In the genomic region with DNA sequence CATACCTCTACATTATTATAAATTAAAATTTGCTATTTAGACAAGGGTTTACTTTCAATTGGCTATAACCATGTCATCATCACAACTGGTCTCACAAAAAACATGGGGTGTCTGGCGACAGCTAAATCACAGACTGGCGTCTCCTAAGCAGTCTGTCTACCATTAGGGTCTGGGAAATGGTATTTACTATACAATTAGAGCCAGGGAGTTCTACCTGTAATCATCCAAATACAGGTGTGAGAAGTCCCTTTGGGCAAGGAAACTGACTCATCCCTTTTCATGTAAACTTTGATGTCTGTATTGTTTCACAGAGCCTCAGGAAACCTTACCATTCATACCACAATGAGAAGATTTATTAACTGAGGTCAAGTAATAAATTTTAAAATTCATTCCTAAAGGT, we compare ENCODE assay signal across 23 cellular contexts.
DNase-seq lines count a peak whose midpoint lies in the region; ATAC-seq, FAIRE-seq and TF ChIP-seq lines count a peak whose summit lies in the region.
"Had no signal": no experiment of that assay in that cellular context is flagged by ENCODE, and none has a peak within 500 bp of the region (broad histone marks: within the 10 kb centered on the region; RNA-seq: fewer than 3 reads in every experiment).

No MANE protein-coding gene starts in this region.

- dilution Hi-C loops in endothelial cell of umbilical vein (cut with MboI; ENCODE audit: extremely low pct_ligation_motif_present, low sequenced_read_pairs) = no loop called here

- no peak overlapping the region for H3K9ac ChIP-seq in endothelial cell of umbilical vein (replicated peaks; ENCODE audit: extremely low read depth, insufficient read depth, low read length)

- POLR2A ChIA-PET in endothelial cell of umbilical vein (lab: Charles Lee) = no interaction called here

- H3K27me3 Mint-ChIP-seq in Calu3 (ENCODE audit: unreplicated experiment) = no peaks in the 10 kb centered on the region
- H3K27me3 Mint-ChIP-seq: central memory CD8-positive, alpha-beta T cell; stimulated activated memory B cell treated with anti-CD40 and anti-IgM and Interleukin-4, amounts not matched to agents 10 μg/mL and 1 μg/mL and 100 μg/mL, for 72 hours had no signal

- H3K4me3 Mint-ChIP-seq in Calu3 (ENCODE audit: low read depth, unreplicated experiment) = no peak overlapping the region
- H3K4me3 Mint-ChIP-seq: central memory CD8-positive, alpha-beta T cell; natural killer cell; stimulated activated memory B cell treated with anti-CD40 and anti-IgM and Interleukin-4, amounts not matched to agents 10 μg/mL and 1 μg/mL and 100 μg/mL, for 72 hours had no signal

- WGBS in lower leg skin, 2 donors = 91% methylated on average over 2 of the region's 2 CpGs

- intact Hi-C loops in Calu3 (cut with micrococcal nuclease; ENCODE audit: unreplicated experiment) (no loop called here), endothelial cell of umbilical vein (cut with micrococcal nuclease) (no loop called here), lower leg skin (cut with DNase I; ENCODE audit: low total_unique reads) (no loop called here)

- TF ChIP-seq CTCF in Calu3 (IDR thresholded peaks at IDR 0.05; ENCODE audit: unreplicated experiment) (no peak), endothelial cell of umbilical vein (IDR thresholded peaks at IDR 0.05; ENCODE audit: extremely low read depth in 1 of 2, insufficient read depth in 1 of 2, low read depth in 1 of 2, low read length in 2 of 2) (no peak), D721Med (IDR thresholded peaks at IDR 0.05; ENCODE audit: insufficient read depth, missing control alignments) (no peak), lower leg skin (IDR thresholded peaks at IDR 0.05) (no peak), osteoblast (IDR thresholded peaks at IDR 0.05; ENCODE audit: extremely low read depth, low read depth, low read length) (no peak)

- H3K79me2 ChIP-seq in endothelial cell of umbilical vein (ENCODE audit: control insufficient read depth, insufficient read depth, low read length) = no peaks in the 10 kb centered on the region
- H3K79me2 ChIP-seq in osteoblast (ENCODE audit: insufficient read depth, low read length) = no peaks in the 10 kb centered on the region

- DNase-seq in Calu3 (no peak), NCI-H1105 treated with DMSO at 0.1 percent for 48 hours (lab: John Stamatoyannopoulos, UW) (peak; percentile 97), NCI-H748 (lab: John Stamatoyannopoulos, UW; ENCODE audit: unreplicated experiment) (peak; percentile 95), endothelial cell of umbilical vein (ENCODE audit: low read depth, low spot score) (peak; percentile 34), D721Med (ENCODE audit: insufficient read length, low spot score) (no peak), lower leg skin (ENCODE audit: low spot score in 2 of 2) (no peak), osteoblast (ENCODE audit: insufficient read length, low spot score, missing footprints) (no peak)
- DNase-seq: activated CD4-positive, alpha-beta T cell treated with anti-CD3 and anti-CD28 coated beads for 4 hours; activated naive CD4-positive, alpha-beta T cell treated with anti-CD3 and anti-CD28 coated beads, Interleukin-2, amount 50 U/mL, for 16 hours; anterior cingulate cortex; DMS53; GOT3; Kasumi-1; kidney glomerular epithelial cell; natural killer cell; NCI-H510A; ovary; Right ventricle myocardium superior; T-helper 1 cell; testis had no signal

- H3K36me3 Mint-ChIP-seq in Calu3 (ENCODE audit: insufficient read depth, unreplicated experiment) = no peaks in the 10 kb centered on the region
- H3K36me3 Mint-ChIP-seq: natural killer cell had no signal

- H3K9me3 ChIP-seq in endothelial cell of umbilical vein (replicated peaks; ENCODE audit: control insufficient read depth, insufficient read depth, low read length) (no peaks in the 10 kb centered on the region), osteoblast (ENCODE audit: low read depth, low read length) (no peaks in the 10 kb centered on the region)
- H3K9me3 ChIP-seq: ovary, testis had no signal

- no peak for ATAC-seq in GM18498 (IDR thresholded peaks at IDR 0.05; ENCODE audit: unreplicated experiment)
- ATAC-seq: natural killer cell; stimulated activated memory B cell treated with anti-CD40 and anti-IgM and Interleukin-4, amounts not matched to agents 10 μg/mL and 1 μg/mL and 100 μg/mL, for 72 hours had no signal

- H4K20me1 ChIP-seq in endothelial cell of umbilical vein (replicated peaks; ENCODE audit: control insufficient read depth, extremely low read depth, insufficient read depth, low read length) (no peaks in the 10 kb centered on the region), osteoblast (ENCODE audit: insufficient read depth, low read length) (no peaks in the 10 kb centered on the region)

- no peaks in the 10 kb centered on the region for H3K9me3 Mint-ChIP-seq in Calu3 (ENCODE audit: low read depth, unreplicated experiment)
- H3K9me3 Mint-ChIP-seq: central memory CD8-positive, alpha-beta T cell; natural killer cell; stimulated activated memory B cell treated with anti-CD40 and anti-IgM and Interleukin-4, amounts not matched to agents 10 μg/mL and 1 μg/mL and 100 μg/mL, for 72 hours had no signal

- H3K27me3 ChIP-seq in endothelial cell of umbilical vein (ENCODE audit: control insufficient read depth in 2 of 2, insufficient read depth in 2 of 2, low read length in 2 of 2) (no peaks in the 10 kb centered on the region), osteoblast (ENCODE audit: insufficient read depth, low read length) (no peaks in the 10 kb centered on the region)
- H3K27me3 ChIP-seq: ovary, testis had no signal

- H2AFZ ChIP-seq in endothelial cell of umbilical vein (ENCODE audit: low read depth, low read length) = no peak overlapping the region
- no peak overlapping the region for H2AFZ ChIP-seq in osteoblast (ENCODE audit: low read length)

- no peak overlapping the region for H3K4me2 ChIP-seq in endothelial cell of umbilical vein (ENCODE audit: insufficient read depth, low read length)
- H3K4me2 ChIP-seq in osteoblast (ENCODE audit: insufficient read depth, low read length) = no peak overlapping the region

- no TSS peak for BruUV-seq in Calu3 (replicated peaks; lab: Mats Ljungman, UMichigan)
- no TSS peak for BruUV-seq in endothelial cell of umbilical vein (replicated peaks; lab: Mats Ljungman, UMichigan)

- H3K4me3 ChIP-seq in endothelial cell of umbilical vein (replicated peaks in 1 of 3; ENCODE audit: insufficient read depth in 1 of 3, low read depth in 1 of 3, low read length in 3 of 3) (no peak overlapping the region), lower leg skin (ENCODE audit: low read depth, poor library complexity, severe bottlenecking) (no peak overlapping the region), osteoblast (ENCODE audit: insufficient read depth, low read length) (no peak overlapping the region)
- H3K4me3 ChIP-seq: ovary, testis had no signal

- no peak overlapping the region for H3K27ac ChIP-seq in endothelial cell of umbilical vein (ENCODE audit: insufficient read depth, low read depth, low read length)
- no peak overlapping the region for H3K27ac ChIP-seq in osteoblast (ENCODE audit: low read depth, low read length)
- H3K27ac ChIP-seq: ovary, testis had no signal

- no peaks in the 10 kb centered on the region for H3K36me3 ChIP-seq in endothelial cell of umbilical vein (ENCODE audit: control insufficient read depth in 2 of 2, extremely low read depth in 1 of 2, insufficient read depth in 2 of 2, low read length in 2 of 2)
- H3K36me3 ChIP-seq in osteoblast (ENCODE audit: insufficient read depth, low read length) = no peaks in the 10 kb centered on the region
- H3K36me3 ChIP-seq: ovary had no signal

- H3K4me1 ChIP-seq in endothelial cell of umbilical vein (ENCODE audit: control insufficient read depth, extremely low read depth, insufficient read depth, low read length) (peaks cover 48% of the 10 kb centered on the region), osteoblast (ENCODE audit: insufficient read depth, low read length) (peaks cover 36% of the 10 kb centered on the region)
- H3K4me1 ChIP-seq: testis had no signal

- FAIRE-seq in endothelial cell of umbilical vein (lab: Jason Lieb, UNC) (no peak), D721Med (lab: Jason Lieb, UNC) (no peak)

- peaks cover 28% of the 10 kb centered on the region for H3K4me1 Mint-ChIP-seq in Calu3 (ENCODE audit: low read depth, unreplicated experiment)
- H3K4me1 Mint-ChIP-seq: central memory CD8-positive, alpha-beta T cell; natural killer cell had no signal

- CTCF ChIA-PET in Calu3 (lab: Charles Lee) = no interaction called here
- CTCF ChIA-PET in endothelial cell of umbilical vein (lab: Charles Lee) = interaction anchor here (1.3 to 1.6 kb wide), 3 partner anchors 39 to 220 kb away, joined by 3 to 4 read pairs (median 3); no protein-coding TSS in a partner anchor

- peaks cover 3% of the 10 kb centered on the region for H3K9me1 ChIP-seq in endothelial cell of umbilical vein (replicated peaks; ENCODE audit: control insufficient read depth, extremely low read depth, insufficient read depth, low read length)

- peak overlapping the region; percentile 1 for H3K27ac Mint-ChIP-seq in Calu3 (ENCODE audit: unreplicated experiment)
- H3K27ac Mint-ChIP-seq: natural killer cell; stimulated activated memory B cell treated with anti-CD40 and anti-IgM and Interleukin-4, amounts not matched to agents 10 μg/mL and 1 μg/mL and 100 μg/mL, for 72 hours had no signal

- TF ChIP-seq POLR2A in endothelial cell of umbilical vein (IDR thresholded peaks at IDR 0.05; ENCODE audit: low read depth, low read length) (no peak), lower leg skin (IDR thresholded peaks at IDR 0.05) (no peak)

TF ChIP-seq in endothelial cell of umbilical vein, 7 proteins besides CTCF, POLR2A, EP300 and RAD21:
- TF ChIP-seq JUN (IDR thresholded peaks at IDR 0.05; ENCODE audit: borderline replicate concordance, insufficient read depth, insufficient read length, low read depth) = peak; percentile 16
- TF ChIP-seq FOS (IDR thresholded peaks at IDR 0.05; ENCODE audit: borderline replicate concordance, insufficient read depth, low read length) = no peak
- TF ChIP-seq MYC (IDR thresholded peaks at IDR 0.05; ENCODE audit: low read depth, low read length) = no peak

Comparison
In these comparisons a context has a peak if more than half of its experiments do, and no peak if none do; other contexts are left out.
1. DNase-seq: peak in NCI-H1105 treated with DMSO at 0.1 percent for 48 hours (single experiment), NCI-H748 (single experiment) and endothelial cell of umbilical vein (single experiment); none in Calu3 (single experiment), D721Med (single experiment), lower leg skin (0 of 2) and osteoblast (single experiment).